24 cellular contexts compared by ENCODE assay signal in the genomic region with DNA sequence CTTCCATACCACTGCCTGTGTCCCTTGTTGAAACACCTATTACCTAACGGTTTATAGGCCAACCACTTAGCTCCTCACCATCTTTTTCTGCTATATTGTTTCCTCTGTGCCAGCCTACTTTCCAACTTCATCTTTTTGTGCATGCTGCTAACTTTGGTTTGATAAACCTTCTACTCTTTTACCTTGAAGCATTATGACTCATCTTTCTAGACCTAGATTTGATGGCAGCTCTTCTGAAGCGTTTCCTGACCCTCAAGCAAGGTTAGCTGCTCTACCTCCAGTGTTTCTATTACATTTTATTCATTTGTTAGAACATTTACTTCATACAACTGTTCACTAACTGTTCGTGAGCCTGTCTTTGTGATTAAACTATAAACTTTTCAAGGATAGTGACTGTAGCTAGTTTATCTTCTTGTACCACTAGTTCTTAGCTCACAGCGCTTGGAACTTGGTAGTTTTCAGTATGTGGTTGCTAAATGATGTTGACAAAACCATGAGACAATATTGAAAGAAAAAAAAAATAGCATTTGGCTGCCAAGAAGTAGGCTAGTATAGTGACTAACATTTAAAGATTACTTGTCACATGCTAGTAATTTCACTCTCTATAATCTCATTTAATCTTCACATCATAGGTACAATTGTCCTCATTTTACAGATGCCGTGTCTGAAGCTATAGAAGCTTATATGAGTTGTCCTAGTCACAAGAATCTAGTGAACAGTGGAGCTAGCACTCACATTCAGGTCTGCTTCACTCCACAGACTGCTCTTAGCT.
DNase-seq lines count a peak whose midpoint lies in the region; ATAC-seq, FAIRE-seq and TF ChIP-seq lines count a peak whose summit lies in the region.
"Had no signal": no experiment of that assay in that cellular context is flagged by ENCODE, and none has a peak within 500 bp of the region (broad histone marks: within the 10 kb centered on the region; RNA-seq: fewer than 3 reads in every experiment).

No MANE protein-coding gene starts in this region.

- no peak overlapping the region for H2AFZ ChIP-seq in GM23248
- H2AFZ ChIP-seq: GM23338 had no signal

- intact Hi-C loops in CD8-positive, alpha-beta T cell (cut with DNase I, micrococcal nuclease), result no loop called here
- intact Hi-C loops in activated T-helper 2 cell treated with anti-CD3 and anti-CD28 coated beads, Interferon-gamma antibody, Interleukin-2, Interleukin-4, amounts not matched to agents 10 μg/mL and 5 μg/mL and 100 μg/mL, durations not matched to agents 14 hours and 24 hours and 36 hours (cut with micrococcal nuclease), result loop anchor here (1.0 to 5.0 kb wide), 2 partner anchors 73 to 274 kb away; no protein-coding TSS in a partner anchor
- intact Hi-C loops in right lobe of liver (cut with DNase I), result no loop called here

- in situ Hi-C loops in GM23248 (cut with MboI), result loop anchor here (10.0 kb wide), 1 partner anchor 270 kb away; no protein-coding TSS in a partner anchor

- H4K20me1 ChIP-seq in GM23248 (ENCODE audit: insufficient read depth), result no peaks in the 10 kb centered on the region

- no peak overlapping the region for H3K4me2 ChIP-seq in GM23248 (ENCODE audit: unreplicated experiment)
- H3K4me2 ChIP-seq: GM23338 had no signal

- no peaks in the 10 kb centered on the region for H3K9me3 Mint-ChIP-seq in CD8-positive, alpha-beta T cell
- no peaks in the 10 kb centered on the region for H3K9me3 Mint-ChIP-seq in activated T-helper 2 cell treated with anti-CD3 and anti-CD28 coated beads, Interferon-gamma antibody, Interleukin-2, Interleukin-4, amounts not matched to agents 10 μg/mL and 5 μg/mL and 100 μg/mL, durations not matched to agents 14 hours and 24 hours and 36 hours
- H3K9me3 Mint-ChIP-seq: CD4-positive, alpha-beta T cell; dendritic cell treated with granulocyte-macrophage colony-stimulating factor and Interleukin-4, amounts not matched to agents 40 ng/mL and 50 ng/mL, for 4 days; GM23338 had no signal

- DNase-seq in CD8-positive, alpha-beta T cell, result no peak
- DNase-seq in GM23248, result peak; percentile 23
- DNase-seq in activated T-helper 2 cell treated with anti-CD3 and anti-CD28 coated beads, Interferon-gamma antibody, Interleukin-2, Interleukin-4, amounts not matched to agents 10 μg/mL and 5 μg/mL and 100 μg/mL, durations not matched to agents 14 hours and 24 hours and 36 hours (ENCODE audit: low spot score), result no peak
- DNase-seq in fibroblast of peridontal ligament (ENCODE audit: extremely low read depth), result peak; percentile 25
- DNase-seq in D721Med (ENCODE audit: insufficient read length, low spot score), result no peak
- DNase-seq in NCI-H2196 (lab: John Stamatoyannopoulos, UW; ENCODE audit: unreplicated experiment), result no peak
- no peak for DNase-seq in right lobe of liver
- DNase-seq: activated effector memory CD4-positive, alpha-beta T cell treated with anti-CD3 and anti-CD28 coated beads, Interleukin-2, amount 50 U/mL, for 16 hours; CD4-positive, alpha-beta T cell; DMS53; GDM1; KBM-7; MG63; NCI-H1417; NCI-H2081; stomach; T-helper 9 cell; transverse colon had no signal

- H3K9me2 ChIP-seq in GM23248 (ENCODE audit: insufficient read depth), result no peaks in the 10 kb centered on the region

- TF ChIP-seq CTCF in CD8-positive, alpha-beta T cell (IDR thresholded peaks at IDR 0.05), result no peak
- TF ChIP-seq CTCF in D721Med (IDR thresholded peaks at IDR 0.05; ENCODE audit: insufficient read depth, missing control alignments), result no peak
- TF ChIP-seq CTCF in right lobe of liver (IDR thresholded peaks at IDR 0.05), result no peak

- ATAC-seq in CD8-positive, alpha-beta T cell, result no peak
- ATAC-seq in right lobe of liver, result no peak
- ATAC-seq: GM23338 had no signal

- H3K27ac Mint-ChIP-seq in CD8-positive, alpha-beta T cell, result peak overlapping the region; percentile 43
- peak overlapping the region; percentile 67 for H3K27ac Mint-ChIP-seq in activated T-helper 2 cell treated with anti-CD3 and anti-CD28 coated beads, Interferon-gamma antibody, Interleukin-2, Interleukin-4, amounts not matched to agents 10 μg/mL and 5 μg/mL and 100 μg/mL, durations not matched to agents 14 hours and 24 hours and 36 hours
- H3K27ac Mint-ChIP-seq: CD4-positive, alpha-beta T cell; dendritic cell treated with granulocyte-macrophage colony-stimulating factor and Interleukin-4, amounts not matched to agents 40 ng/mL and 50 ng/mL, for 4 days; GM23338 had no signal

- no peaks in the 10 kb centered on the region for H3K4me1 ChIP-seq in CD8-positive, alpha-beta T cell (ENCODE audit: insufficient read depth, low read length)
- H3K4me1 ChIP-seq in GM23248 (ENCODE audit: insufficient read depth) (peaks cover 19% of the 10 kb centered on the region), right lobe of liver (no peaks in the 10 kb centered on the region)
- H3K4me1 ChIP-seq: stomach, transverse colon had no signal

- peaks cover 27% of the 10 kb centered on the region for H3F3A ChIP-seq in GM23248 (ENCODE audit: insufficient read depth)

- no peaks in the 10 kb centered on the region for H3K79me2 ChIP-seq in GM23248 (ENCODE audit: insufficient read depth)

- no peak overlapping the region for H3K27ac ChIP-seq in CD8-positive, alpha-beta T cell (ENCODE audit: low read depth, low read length)
- 0 out of 2 replicates have a peak overlapping the region, but pooled peaks have one; percentile 30 for H3K27ac ChIP-seq in GM23248
- H3K27ac ChIP-seq in right lobe of liver, result no peak overlapping the region
- H3K27ac ChIP-seq: SK-N-MC, stomach, transverse colon had no signal

- H3K4me1 Mint-ChIP-seq in CD8-positive, alpha-beta T cell (ENCODE audit: low read depth), result no peaks in the 10 kb centered on the region
- peaks cover 19% of the 10 kb centered on the region for H3K4me1 Mint-ChIP-seq in activated T-helper 2 cell treated with anti-CD3 and anti-CD28 coated beads, Interferon-gamma antibody, Interleukin-2, Interleukin-4, amounts not matched to agents 10 μg/mL and 5 μg/mL and 100 μg/mL, durations not matched to agents 14 hours and 24 hours and 36 hours (ENCODE audit: low read depth)

- peaks cover 16% of the 10 kb centered on the region for H3K36me3 ChIP-seq in CD8-positive, alpha-beta T cell (ENCODE audit: insufficient read depth, low read length)
- H3K36me3 ChIP-seq in GM23248 (ENCODE audit: low read depth) (peaks cover 23% of the 10 kb centered on the region), right lobe of liver (peaks cover 0 to 30% (median 0%) of the 10 kb centered on the region in 4 donors)

- H3K9ac ChIP-seq in GM23248, result no peak overlapping the region

- peaks cover 70% of the 10 kb centered on the region for H3K36me3 Mint-ChIP-seq in CD8-positive, alpha-beta T cell
- H3K36me3 Mint-ChIP-seq in activated T-helper 2 cell treated with anti-CD3 and anti-CD28 coated beads, Interferon-gamma antibody, Interleukin-2, Interleukin-4, amounts not matched to agents 10 μg/mL and 5 μg/mL and 100 μg/mL, durations not matched to agents 14 hours and 24 hours and 36 hours (ENCODE audit: low read depth), result peaks cover 36% of the 10 kb centered on the region

- H3K9me3 ChIP-seq in CD8-positive, alpha-beta T cell (ENCODE audit: low read length), result no peaks in the 10 kb centered on the region
- H3K9me3 ChIP-seq in GM23248 (ENCODE audit: low read depth) (no peaks in the 10 kb centered on the region), right lobe of liver (no peaks in the 10 kb centered on the region)
- H3K9me3 ChIP-seq: MG63, stomach, transverse colon had no signal

- TF ChIP-seq POLR2A in right lobe of liver (IDR thresholded peaks at IDR 0.05), result no peak

- no peaks in the 10 kb centered on the region for H3K27me3 Mint-ChIP-seq in CD8-positive, alpha-beta T cell (ENCODE audit: low read depth)
- H3K27me3 Mint-ChIP-seq in activated T-helper 2 cell treated with anti-CD3 and anti-CD28 coated beads, Interferon-gamma antibody, Interleukin-2, Interleukin-4, amounts not matched to agents 10 μg/mL and 5 μg/mL and 100 μg/mL, durations not matched to agents 14 hours and 24 hours and 36 hours (ENCODE audit: low read depth), result no peaks in the 10 kb centered on the region
- H3K27me3 Mint-ChIP-seq: CD4-positive, alpha-beta T cell; dendritic cell treated with granulocyte-macrophage colony-stimulating factor and Interleukin-4, amounts not matched to agents 40 ng/mL and 50 ng/mL, for 4 days had no signal

- H3K4me3 Mint-ChIP-seq in CD8-positive, alpha-beta T cell, result no peak overlapping the region
- H3K4me3 Mint-ChIP-seq in activated T-helper 2 cell treated with anti-CD3 and anti-CD28 coated beads, Interferon-gamma antibody, Interleukin-2, Interleukin-4, amounts not matched to agents 10 μg/mL and 5 μg/mL and 100 μg/mL, durations not matched to agents 14 hours and 24 hours and 36 hours (ENCODE audit: low read depth), result no peak overlapping the region
- H3K4me3 Mint-ChIP-seq: CD4-positive, alpha-beta T cell; dendritic cell treated with granulocyte-macrophage colony-stimulating factor and Interleukin-4, amounts not matched to agents 40 ng/mL and 50 ng/mL, for 4 days; GM23338 had no signal

- POLR2A ChIA-PET in CD8-positive, alpha-beta T cell (lab: Charles Lee), result no interaction called here

- no peaks in the 10 kb centered on the region for H3K27me3 ChIP-seq in CD8-positive, alpha-beta T cell (ENCODE audit: insufficient read depth, low read length)
- H3K27me3 ChIP-seq in GM23248 (replicated peaks; ENCODE audit: insufficient read depth) (no peaks in the 10 kb centered on the region), right lobe of liver (no peaks in the 10 kb centered on the region)
- H3K27me3 ChIP-seq: MG63, stomach, transverse colon had no signal

- no peak for FAIRE-seq in D721Med (lab: Jason Lieb, UNC)
- FAIRE-seq: bronchial epithelial cell, endometrium had no signal

- no peak overlapping the region for H3K4me3 ChIP-seq in CD8-positive, alpha-beta T cell (ENCODE audit: low read depth, low read length)
- H3K4me3 ChIP-seq in GM23248 (no peak overlapping the region), right lobe of liver (no peak overlapping the region)
- H3K4me3 ChIP-seq: GM23338, lung, MG63, SK-N-MC, stomach, transverse colon had no signal

- CTCF ChIA-PET in CD8-positive, alpha-beta T cell (lab: Charles Lee), result interaction anchor here (1.4 kb wide), 1 partner anchor 76 kb away, joined by 4 read pairs; no protein-coding TSS in a partner anchor

- WGBS in GM23248 (ENCODE audit: low coverage in 1 of 2, low lambda C conversion rate in 2 of 2, missing lambda C conversion rate in 2 of 2), 2 experiments, result 98% methylated on average over 5 of the region's 5 CpGs
- 74% methylated on average over 5 of the region's 5 CpGs for WGBS in right lobe of liver (ENCODE audit: insufficient coverage, low coverage, low lambda C conversion rate, missing lambda C conversion rate)

Comparison
In these comparisons a context has a peak if more than half of its experiments do, and no peak if none do; other contexts are left out.
1. DNase-seq: peak in GM23248 (single experiment) and fibroblast of peridontal ligament (single experiment); none in CD8-positive, alpha-beta T cell (0 of 7), activated T-helper 2 cell treated with anti-CD3 and anti-CD28 coated beads, Interferon-gamma antibody, Interleukin-2, Interleukin-4, amounts not matched to agents 10 μg/mL and 5 μg/mL and 100 μg/mL, durations not matched to agents 14 hours and 24 hours and 36 hours (single experiment), D721Med (single experiment), NCI-H2196 (single experiment) and right lobe of liver (0 of 3).